ENCODE assay signal across 8 cellular contexts in genomic region chr15:80694624-80695098, GRCh38. TPM values are rescaled to one million over a fixed set of nuclear protein-coding genes. Genes with fewer than 3 reads are reported as not detected.
DNase-seq lines count a peak whose midpoint lies in the region; ATAC-seq and TF ChIP-seq lines count a peak whose summit lies in the region.

No MANE protein-coding gene starts in this region.

- peak overlapping the region; percentile 72 for H3K9ac ChIP-seq in Loucy (ENCODE audit: low read depth, low read length, poor library complexity, severe bottlenecking)

- H3K36me3 ChIP-seq in CD8-positive, alpha-beta memory T cell (ENCODE audit: insufficient read depth, low read length) = no peaks in the 10 kb centered on the region
- no peaks in the 10 kb centered on the region for H3K36me3 ChIP-seq in Loucy (ENCODE audit: insufficient read depth, low read length)

- H3K4me1 ChIP-seq in CD8-positive, alpha-beta memory T cell (ENCODE audit: insufficient read depth, low read length) = peaks cover 17% of the 10 kb centered on the region
- peaks cover 24% of the 10 kb centered on the region for H3K4me1 ChIP-seq in Loucy (ENCODE audit: insufficient read depth, low read length, poor library complexity, severe bottlenecking)

- peak in 3 of 5 donors; percentile 20 to 36 (median 32) for DNase-seq in CD8-positive, alpha-beta memory T cell
- peak; percentile 34 to 39 for DNase-seq in activated T-cell treated with anti-CD3 and anti-CD28 coated beads, Interleukin-2, amount 50 U/mL, for 48 hours
- DNase-seq in foreskin melanocyte (peak; percentile 28), pons (ENCODE audit: low spot score) (peak; percentile 17), dedifferentiated amniotic fluid mesenchymal stem cell (ENCODE audit: extremely low spot score) (no peak), GM20000 (ENCODE audit: low spot score) (no peak)

- H3K27ac ChIP-seq in CD8-positive, alpha-beta memory T cell (ENCODE audit: low read depth, low read length) = no peak overlapping the region

- no peaks in the 10 kb centered on the region for H3K27me3 ChIP-seq in CD8-positive, alpha-beta memory T cell (ENCODE audit: insufficient read depth, low read length, poor library complexity, severe bottlenecking)
- no peaks in the 10 kb centered on the region for H3K27me3 ChIP-seq in Loucy (ENCODE audit: insufficient read depth, low read length, poor library complexity, severe bottlenecking)

- H3K4me3 Mint-ChIP-seq in CD8-positive, alpha-beta memory T cell = peak overlapping the region; percentile 88 to 99 (median 97)

- peaks cover 0 to 9% (median 0%) of the 10 kb centered on the region in 3 donors for H3K36me3 Mint-ChIP-seq in CD8-positive, alpha-beta memory T cell

- ATAC-seq in GM21529 (IDR thresholded peaks at IDR 0.05; ENCODE audit: unreplicated experiment) = peak; percentile 31

- no peaks in the 10 kb centered on the region for H3K9me3 ChIP-seq in CD8-positive, alpha-beta memory T cell (ENCODE audit: low read length)
- no peaks in the 10 kb centered on the region for H3K9me3 ChIP-seq in Loucy (ENCODE audit: insufficient read depth, low read depth, low read length)

- no peaks in the 10 kb centered on the region for H3K9me2 ChIP-seq in Loucy (replicated peaks; ENCODE audit: low read depth, low read length)

- TF ChIP-seq CTCF in Loucy (conservative IDR thresholded peaks at IDR 0.05; ENCODE audit: low read length) (no peak), GM20000 (IDR thresholded peaks at IDR 0.05; ENCODE audit: extremely low read depth, missing control alignments) (no peak)

- no peaks in the 10 kb centered on the region for H3K27me3 Mint-ChIP-seq in CD8-positive, alpha-beta memory T cell

- CTCF ChIA-PET in CD8-positive, alpha-beta memory T cell (lab: Charles Lee) = interaction anchor here (1.1 to 2.1 kb wide), 4 partner anchors 8 to 81 kb away, joined by 3 to 9 read pairs (median 3); no protein-coding TSS in a partner anchor

- peak overlapping the region; percentile 60 for H3K4me3 ChIP-seq in CD8-positive, alpha-beta memory T cell (ENCODE audit: low read length)
- H3K4me3 ChIP-seq in Loucy (ENCODE audit: low read length, poor library complexity, severe bottlenecking) = peak overlapping the region; percentile 84

- H2AFZ ChIP-seq in Loucy (ENCODE audit: low read length) = peak overlapping the region; percentile 96

- POLR2A ChIA-PET in CD8-positive, alpha-beta memory T cell (lab: Charles Lee) = interaction anchor here (0.6 to 1.0 kb wide), 2 partner anchors 110 to 597 kb away, joined by 3 to 4 read pairs; no protein-coding TSS in a partner anchor

- peaks cover 22 to 34% (median 24%) of the 10 kb centered on the region in 3 donors for H3K4me1 Mint-ChIP-seq in CD8-positive, alpha-beta memory T cell

- H3K27ac Mint-ChIP-seq in CD8-positive, alpha-beta memory T cell = peak overlapping the region; percentile 34 to 96 (median 87)

- H4K20me1 ChIP-seq in Loucy (ENCODE audit: insufficient read depth, low read length, poor library complexity, severe bottlenecking) = no peaks in the 10 kb centered on the region

- peaks cover 12% of the 10 kb centered on the region; the same call in 1 of the 2 replicates for H3K79me2 ChIP-seq in Loucy (ENCODE audit: insufficient read depth, low read length)

- peak overlapping the region; percentile 85 for H3K4me2 ChIP-seq in Loucy (ENCODE audit: low read depth, low read length, poor library complexity, severe bottlenecking)

- no peaks in the 10 kb centered on the region for H3F3A ChIP-seq in Loucy (ENCODE audit: low read depth)

- no peaks in the 10 kb centered on the region for H3K9me3 Mint-ChIP-seq in CD8-positive, alpha-beta memory T cell

RNA-seq across cellular contexts. Expression of gene ABHD17C, which starts 0.4 kb away (rescaled TPM):
- 1 to 10 TPM; 5.6 to 6.3 TPM for total RNA-seq in CD8-positive, alpha-beta memory T cell
- 3.1 TPM for polyA plus RNA-seq in CD8-positive, alpha-beta memory T cell

Comparison
In these comparisons a context has a peak if more than half of its experiments do, and no peak if none do; other contexts are left out.
1. DNase-seq: peak in CD8-positive, alpha-beta memory T cell (3 of 5), activated T-cell treated with anti-CD3 and anti-CD28 coated beads, Interleukin-2, amount 50 U/mL, for 48 hours (2 of 2), foreskin melanocyte (single experiment) and pons (single experiment); none in dedifferentiated amniotic fluid mesenchymal stem cell (single experiment) and GM20000 (single experiment).